8 cellular contexts compared by ENCODE assay signal in genomic region chr1:41578712-41579335, GRCh38.
DNase-seq lines count a peak whose midpoint lies in the region; ATAC-seq and TF ChIP-seq lines count a peak whose summit lies in the region.

No MANE protein-coding gene starts in this region.

- DNase-seq in BE2C (no peak), HT-29 (ENCODE audit: low spot score) (peak; percentile 57), left lobe of liver (ENCODE audit: low spot score) (peak; percentile 32), substantia nigra (lab: John Stamatoyannopoulos, UW) (no peak), cerebellar nuclear complex (lab: John Stamatoyannopoulos, UW) (no peak)
- no peak for DNase-seq in activated T-helper 1 cell treated with anti-CD3 and anti-CD28 coated beads, Interleukin-12 subunit alpha, Interleukin-12 subunit beta, Interleukin-2, Interleukin-4 antibody, amounts not matched to agents 30 ng/mL and 10 ng/mL and 1 ng/mL, durations not matched to agents 14 hours and 24 hours and 36 hours (ENCODE audit: low spot score)
- no peak for DNase-seq in effector memory CD4-positive, alpha-beta T cell

- peak overlapping the region; percentile 63 for H3K27ac Mint-ChIP-seq in activated T-helper 1 cell treated with anti-CD3 and anti-CD28 coated beads, Interleukin-12 subunit alpha, Interleukin-12 subunit beta, Interleukin-2, Interleukin-4 antibody, amounts not matched to agents 30 ng/mL and 10 ng/mL and 1 ng/mL, durations not matched to agents 14 hours and 24 hours and 36 hours

- no peak overlapping the region for H3K27ac ChIP-seq in effector memory CD4-positive, alpha-beta T cell (ENCODE audit: insufficient read depth, low read length, poor library complexity, severe bottlenecking)
- H3K27ac ChIP-seq in substantia nigra (ENCODE audit: low read depth, low read length, poor library complexity, severe bottlenecking) = no peak overlapping the region

- no peaks in the 10 kb centered on the region for H3K9me3 Mint-ChIP-seq in activated T-helper 1 cell treated with anti-CD3 and anti-CD28 coated beads, Interleukin-12 subunit alpha, Interleukin-12 subunit beta, Interleukin-2, Interleukin-4 antibody, amounts not matched to agents 30 ng/mL and 10 ng/mL and 1 ng/mL, durations not matched to agents 14 hours and 24 hours and 36 hours

- H3K4me3 ChIP-seq in BE2C (ENCODE audit: low read depth, low read length) = no peak overlapping the region
- no peak overlapping the region for H3K4me3 ChIP-seq in effector memory CD4-positive, alpha-beta T cell (ENCODE audit: insufficient read depth, low read depth, low read length, poor library complexity, severe bottlenecking)

- no peaks in the 10 kb centered on the region for H3K27me3 ChIP-seq in BE2C
- H3K27me3 ChIP-seq in effector memory CD4-positive, alpha-beta T cell (replicated peaks; ENCODE audit: control insufficient read depth, insufficient read depth, low read length, poor library complexity, severe bottlenecking) = no peaks in the 10 kb centered on the region

- ATAC-seq in left lobe of liver (peak; percentile 68), GM21576 (IDR thresholded peaks at IDR 0.05; ENCODE audit: unreplicated experiment) (no peak)

- no peaks in the 10 kb centered on the region for H3K27me3 Mint-ChIP-seq in activated T-helper 1 cell treated with anti-CD3 and anti-CD28 coated beads, Interleukin-12 subunit alpha, Interleukin-12 subunit beta, Interleukin-2, Interleukin-4 antibody, amounts not matched to agents 30 ng/mL and 10 ng/mL and 1 ng/mL, durations not matched to agents 14 hours and 24 hours and 36 hours (ENCODE audit: insufficient read depth)

- H3K4me1 ChIP-seq in BE2C = no peaks in the 10 kb centered on the region
- H3K4me1 ChIP-seq in effector memory CD4-positive, alpha-beta T cell (ENCODE audit: control insufficient read depth, insufficient read depth, low read length, poor library complexity, severe bottlenecking) = peaks cover 5% of the 10 kb centered on the region

- no peaks in the 10 kb centered on the region for H3K36me3 ChIP-seq in BE2C
- no peaks in the 10 kb centered on the region for H3K36me3 ChIP-seq in effector memory CD4-positive, alpha-beta T cell (ENCODE audit: control insufficient read depth, insufficient read depth, low read length)

- intact Hi-C loops in activated T-helper 1 cell treated with anti-CD3 and anti-CD28 coated beads, Interleukin-12 subunit alpha, Interleukin-12 subunit beta, Interleukin-2, Interleukin-4 antibody, amounts not matched to agents 30 ng/mL and 10 ng/mL and 1 ng/mL, durations not matched to agents 14 hours and 24 hours and 36 hours (cut with micrococcal nuclease) = no loop called here

- TF ChIP-seq CTCF in BE2C (IDR thresholded peaks at IDR 0.05; ENCODE audit: low read depth, low read length) = peak; percentile 39

- peaks cover 65% of the 10 kb centered on the region for H3K4me1 Mint-ChIP-seq in activated T-helper 1 cell treated with anti-CD3 and anti-CD28 coated beads, Interleukin-12 subunit alpha, Interleukin-12 subunit beta, Interleukin-2, Interleukin-4 antibody, amounts not matched to agents 30 ng/mL and 10 ng/mL and 1 ng/mL, durations not matched to agents 14 hours and 24 hours and 36 hours (ENCODE audit: low read depth)

- H3K4me3 Mint-ChIP-seq in activated T-helper 1 cell treated with anti-CD3 and anti-CD28 coated beads, Interleukin-12 subunit alpha, Interleukin-12 subunit beta, Interleukin-2, Interleukin-4 antibody, amounts not matched to agents 30 ng/mL and 10 ng/mL and 1 ng/mL, durations not matched to agents 14 hours and 24 hours and 36 hours = no peak overlapping the region

- peaks cover 70% of the 10 kb centered on the region for H3K36me3 Mint-ChIP-seq in activated T-helper 1 cell treated with anti-CD3 and anti-CD28 coated beads, Interleukin-12 subunit alpha, Interleukin-12 subunit beta, Interleukin-2, Interleukin-4 antibody, amounts not matched to agents 30 ng/mL and 10 ng/mL and 1 ng/mL, durations not matched to agents 14 hours and 24 hours and 36 hours (ENCODE audit: low read depth)

- H3K9me3 ChIP-seq in BE2C = no peaks in the 10 kb centered on the region
- H3K9me3 ChIP-seq in effector memory CD4-positive, alpha-beta T cell (ENCODE audit: control insufficient read depth, low read length) = no peaks in the 10 kb centered on the region

Comparison
In these comparisons a context has a peak if more than half of its experiments do, and no peak if none do; other contexts are left out.
1. DNase-seq: peak in HT-29 (single experiment) and left lobe of liver (single experiment); none in BE2C (single experiment), activated T-helper 1 cell treated with anti-CD3 and anti-CD28 coated beads, Interleukin-12 subunit alpha, Interleukin-12 subunit beta, Interleukin-2, Interleukin-4 antibody, amounts not matched to agents 30 ng/mL and 10 ng/mL and 1 ng/mL, durations not matched to agents 14 hours and 24 hours and 36 hours (single experiment), effector memory CD4-positive, alpha-beta T cell (0 of 3), substantia nigra (0 of 49) and cerebellar nuclear complex (0 of 2).